7 cellular contexts compared by ENCODE assay signal in genomic region chr3:46705022-46705530, GRCh38. TPM values are rescaled to one million over a fixed set of nuclear protein-coding genes. Genes with fewer than 3 reads are reported as not detected.
DNase-seq lines count a peak whose midpoint lies in the region; ATAC-seq and TF ChIP-seq lines count a peak whose summit lies in the region.

No MANE protein-coding gene starts in this region.

- TF ChIP-seq POLR2A in Peyer's patch (IDR thresholded peaks at IDR 0.05) (no peak), ovary (IDR thresholded peaks at IDR 0.05) (no peak)

- no peaks in the 10 kb centered on the region for H3K9me3 ChIP-seq in Peyer's patch
- no peaks in the 10 kb centered on the region for H3K9me3 ChIP-seq in ovary

- TF ChIP-seq EP300 in ovary (IDR thresholded peaks at IDR 0.05), result no peak

- H3K36me3 ChIP-seq in Peyer's patch (no peaks in the 10 kb centered on the region), ovary (no peaks in the 10 kb centered on the region)

- peak; percentile 96 for TF ChIP-seq CTCF in GM12873 (IDR thresholded peaks at IDR 0.05; ENCODE audit: insufficient read depth, low read depth, low read length, missing control alignments)
- TF ChIP-seq CTCF in Peyer's patch (IDR thresholded peaks at IDR 0.05), result peak; percentile 85 to 98 (median 96)
- peak; percentile 95 for TF ChIP-seq CTCF in foreskin keratinocyte (conservative IDR thresholded peaks at IDR 0.05)
- TF ChIP-seq CTCF in ovary (IDR thresholded peaks at IDR 0.05), result peak; percentile 90 to 96 (median 94)

- ATAC-seq in foreskin keratinocyte, result peak; percentile 68

- 18 to 23% (median 22%) methylated on average over 4 of the region's 4 CpGs for WGBS in ovary, 3 donors

- H3K4me3 ChIP-seq in Peyer's patch, result no peak overlapping the region
- H3K4me3 ChIP-seq in ovary, result no peak overlapping the region

- no peak overlapping the region for H3K27ac ChIP-seq in Peyer's patch
- no peak overlapping the region for H3K27ac ChIP-seq in foreskin keratinocyte
- H3K27ac ChIP-seq in ovary, result no peak overlapping the region

- H3K27me3 ChIP-seq in Peyer's patch (peaks cover 0 to 3% of the 10 kb centered on the region in 2 donors), foreskin keratinocyte (peaks cover 37% of the 10 kb centered on the region), ovary (no peaks in the 10 kb centered on the region)

- intact Hi-C loops in ovary (cut with DNase I), result loop anchor here (5.0 to 10.0 kb wide), 7 partner anchors 147 to 620 kb away; no protein-coding TSS in a partner anchor

- DNase-seq in HuH-7.5 (ENCODE audit: low spot score) (peak; percentile 93), Peyer's patch (peak; percentile 56 to 86 (median 76)), foreskin keratinocyte (peak in 1 of 2 donors; percentile 54), ovary (peak; percentile 61 to 84 (median 82)), ureter (ENCODE audit: low spot score) (peak; percentile 80)
- peak; percentile 39 for DNase-seq in activated T-helper 9 cell treated with anti-CD3 and anti-CD28 coated beads, Interleukin-2, amount 50 U/mL, for 16 hours (ENCODE audit: low read depth)

- H3K4me1 ChIP-seq in Peyer's patch, result peaks cover 0 to 15% (median 2%) of the 10 kb centered on the region in 4 donors
- H3K4me1 ChIP-seq in foreskin keratinocyte, result peaks cover 8% of the 10 kb centered on the region
- peaks cover 4% of the 10 kb centered on the region for H3K4me1 ChIP-seq in ovary (ENCODE audit: insufficient read depth)

RNA-seq across cellular contexts. Expression of gene TMIE, which starts 3.9 kb away (rescaled TPM):
- total RNA-seq in Peyer's patch (1 to 10 TPM in 1 of 4 donors, not detected in 3; 1.3 TPM), foreskin keratinocyte (not detected in 2 replicates), ovary (1 to 10 TPM in 3 of 7 donors, under 1 TPM in 3, not detected in 1; 0.50 to 2.4 (median 1.0) TPM), ureter (1.0 TPM)
- polyA plus RNA-seq in foreskin keratinocyte (0.06 TPM in 1 of 2 replicates, not detected in the other), ovary (1 to 10 TPM in 1 of 2 donors, under 1 TPM in 1; 0.40 to 1.3 TPM)

RNA-seq across cellular contexts. Expression of gene ALS2CL, which starts 11.6 kb away (rescaled TPM):
- total RNA-seq in Peyer's patch (100 to 1,000 TPM in 1 of 4 donors, 10 to 100 TPM in 3; 64.3 to 113 (median 82.7) TPM), foreskin keratinocyte (32.3 and 39.6 TPM in 2 replicates), ovary (10 to 100 TPM in 1 of 7 donors, 1 to 10 TPM in 6; 5.7 to 13.2 (median 6.8) TPM), ureter (64.5 TPM)
- polyA plus RNA-seq in foreskin keratinocyte (27.4 and 33.2 TPM in 2 replicates), ovary (1 to 10 TPM; 3.3 to 4.9 TPM)

RNA-seq across cellular contexts. Expression of gene PRSS50, which starts 12.6 kb away (rescaled TPM):
- not detected for total RNA-seq in Peyer's patch
- total RNA-seq in foreskin keratinocyte, result not detected in 2 replicates
- not detected in 2 replicates for polyA plus RNA-seq in foreskin keratinocyte
- under 1 TPM; 0.12 to 0.69 (median 0.35) TPM for total RNA-seq in ovary
- polyA plus RNA-seq in ovary, result under 1 TPM in 1 of 2 donors, not detected in 1; 0.23 TPM
- 1.6 TPM for total RNA-seq in ureter
